15 cellular contexts compared by ENCODE assay signal in genomic region chr10:15334650-15335323, GRCh38.
"Had no signal": no experiment of that assay in that cellular context is flagged by ENCODE, and none has a peak within 500 bp of the region (broad histone marks: within the 10 kb centered on the region; RNA-seq: fewer than 3 reads in every experiment).

No MANE protein-coding gene starts in this region.

- H3K9me3 ChIP-seq: ascending aorta, right atrium auricular region, tibial nerve had no signal

- H3K4me3 Mint-ChIP-seq: activated naive CD4-positive, alpha-beta T cell treated with anti-CD3 and anti-CD28 coated beads for 36 hours; activated naive CD8-positive, alpha-beta T cell treated with anti-CD3 and anti-CD28 coated beads, Interleukin-2, amount 50 U/mL, for 24 hours; activated T-helper 17 cell treated with anti-CD3 and anti-CD28 coated beads, Interleukin-2, amount 50 U/mL, for 72 hours; immature natural killer cell; naive thymus-derived CD8-positive, alpha-beta T cell had no signal

- H3K27ac ChIP-seq: ascending aorta, right atrium auricular region had no signal

- H3K36me3 ChIP-seq: ascending aorta, right atrium auricular region, tibial nerve had no signal

- H3K27me3 Mint-ChIP-seq: activated T-helper 17 cell treated with anti-CD3 and anti-CD28 coated beads, Interleukin-2, amount 50 U/mL, for 72 hours had no signal

- H3K4me1 Mint-ChIP-seq: activated naive CD8-positive, alpha-beta T cell treated with anti-CD3 and anti-CD28 coated beads, Interleukin-2, amount 50 U/mL, for 24 hours; activated T-helper 17 cell treated with anti-CD3 and anti-CD28 coated beads, Interleukin-2, amount 50 U/mL, for 72 hours; immature natural killer cell; naive thymus-derived CD8-positive, alpha-beta T cell had no signal

- H3K27ac Mint-ChIP-seq: activated naive CD4-positive, alpha-beta T cell treated with anti-CD3 and anti-CD28 coated beads for 36 hours; activated naive CD8-positive, alpha-beta T cell treated with anti-CD3 and anti-CD28 coated beads, Interleukin-2, amount 50 U/mL, for 24 hours; immature natural killer cell; naive thymus-derived CD8-positive, alpha-beta T cell had no signal

- H3K4me1 ChIP-seq: right atrium auricular region had no signal

- DNase-seq: activated CD4-positive, CD25-positive, alpha-beta regulatory T cell treated with anti-CD3 and anti-CD28 coated beads, Interleukin-2, amount 50 U/mL, for 72 hours; activated naive CD4-positive, alpha-beta T cell treated with anti-CD3 and anti-CD28 coated beads for 36 hours; activated naive CD8-positive, alpha-beta T cell treated with anti-CD3 and anti-CD28 coated beads, Interleukin-2, amount 50 U/mL, for 24 hours; immature natural killer cell; naive thymus-derived CD8-positive, alpha-beta T cell; small intestine; stimulated activated CD4-positive, alpha-beta T cell treated with anti-CD3 and anti-CD28 coated beads, Interleukin-4, amount 100 ng/mL, for 24 hours; stimulated activated naive CD4-positive, alpha-beta T cell treated with Interleukin-2 at 50 U/mL for 16 hours; substantia nigra had no signal

- H3K4me3 ChIP-seq: ascending aorta, lung, right atrium auricular region, tibial nerve had no signal

- H3K36me3 Mint-ChIP-seq: immature natural killer cell; naive thymus-derived CD8-positive, alpha-beta T cell had no signal

- H3K9me3 Mint-ChIP-seq: activated naive CD4-positive, alpha-beta T cell treated with anti-CD3 and anti-CD28 coated beads for 36 hours; activated naive CD8-positive, alpha-beta T cell treated with anti-CD3 and anti-CD28 coated beads, Interleukin-2, amount 50 U/mL, for 24 hours; activated T-helper 17 cell treated with anti-CD3 and anti-CD28 coated beads, Interleukin-2, amount 50 U/mL, for 72 hours; immature natural killer cell; naive thymus-derived CD8-positive, alpha-beta T cell had no signal

- H3K27me3 ChIP-seq: ascending aorta, right atrium auricular region, tibial nerve had no signal

- ATAC-seq: activated naive CD8-positive, alpha-beta T cell treated with anti-CD3 and anti-CD28 coated beads, Interleukin-2, amount 50 U/mL, for 24 hours; activated T-helper 17 cell treated with anti-CD3 and anti-CD28 coated beads, Interleukin-2, amount 50 U/mL, for 72 hours; esophagus mucosa; naive thymus-derived CD8-positive, alpha-beta T cell had no signal
